Comparison of ENCODE assay signal across 2 cellular contexts in genomic region chr3:119695480-119695879, GRCh38.
TF ChIP-seq lines count a peak whose summit lies in the region.

No MANE protein-coding gene starts in this region.

TF ChIP-seq in IMR-90, 13 proteins besides CTCF, POLR2A, EP300 and RAD21:
- TF ChIP-seq RFX5 (IDR thresholded peaks at IDR 0.05; ENCODE audit: low read depth, low read length): no peak
- TF ChIP-seq MAFK (IDR thresholded peaks at IDR 0.05; ENCODE audit: low read depth, low read length): no peak
TF ChIP-seq in IMR-90: peak in this region for 0.

TF ChIP-seq in WTC11, 78 proteins besides CTCF, POLR2A, EP300 and RAD21:
- no peak for TF ChIP-seq NFATC4 (CRISPR knock-in tag; IDR thresholded peaks at IDR 0.05)
- TF ChIP-seq FOXP4 (CRISPR knock-in tag; IDR thresholded peaks at IDR 0.05): no peak
- no peak for TF ChIP-seq ZNF416 (CRISPR knock-in tag; IDR thresholded peaks at IDR 0.05)
- no peak for TF ChIP-seq SMAD3 (CRISPR knock-in tag; IDR thresholded peaks at IDR 0.05; ENCODE audit: borderline replicate concordance)
- TF ChIP-seq NR1H2 (CRISPR knock-in tag; IDR thresholded peaks at IDR 0.05): no peak
- no peak for TF ChIP-seq CREB1 (CRISPR knock-in tag; IDR thresholded peaks at IDR 0.05)
- TF ChIP-seq AR (CRISPR knock-in tag; IDR thresholded peaks at IDR 0.05): no peak
- TF ChIP-seq MAX (CRISPR knock-in tag; IDR thresholded peaks at IDR 0.05): no peak
- no peak for TF ChIP-seq CREM (CRISPR knock-in tag; IDR thresholded peaks at IDR 0.05)
- TF ChIP-seq IRF2 (CRISPR knock-in tag; IDR thresholded peaks at IDR 0.05; ENCODE audit: borderline replicate concordance, low read depth): no peak
- TF ChIP-seq PRDM15 (CRISPR knock-in tag; IDR thresholded peaks at IDR 0.05): no peak
- TF ChIP-seq AFF4 (CRISPR knock-in tag; IDR thresholded peaks at IDR 0.05; ENCODE audit: borderline replicate concordance): no peak
- no peak for TF ChIP-seq FOXK1 (CRISPR knock-in tag; IDR thresholded peaks at IDR 0.05)
- no peak for TF ChIP-seq MLX (CRISPR knock-in tag; IDR thresholded peaks at IDR 0.05)
- no peak for TF ChIP-seq ATF3 (CRISPR knock-in tag; conservative IDR thresholded peaks at IDR 0.05)
- TF ChIP-seq OVOL2 (CRISPR knock-in tag; IDR thresholded peaks at IDR 0.05; ENCODE audit: borderline replicate concordance): no peak
- no peak for TF ChIP-seq JUN (CRISPR knock-in tag; IDR thresholded peaks at IDR 0.05)
- no peak for TF ChIP-seq ERG (CRISPR knock-in tag; IDR thresholded peaks at IDR 0.05)
- TF ChIP-seq SOX15 (CRISPR knock-in tag; IDR thresholded peaks at IDR 0.05): no peak
